Comparison of ENCODE assay signal across 8 cellular contexts in the genomic region with DNA sequence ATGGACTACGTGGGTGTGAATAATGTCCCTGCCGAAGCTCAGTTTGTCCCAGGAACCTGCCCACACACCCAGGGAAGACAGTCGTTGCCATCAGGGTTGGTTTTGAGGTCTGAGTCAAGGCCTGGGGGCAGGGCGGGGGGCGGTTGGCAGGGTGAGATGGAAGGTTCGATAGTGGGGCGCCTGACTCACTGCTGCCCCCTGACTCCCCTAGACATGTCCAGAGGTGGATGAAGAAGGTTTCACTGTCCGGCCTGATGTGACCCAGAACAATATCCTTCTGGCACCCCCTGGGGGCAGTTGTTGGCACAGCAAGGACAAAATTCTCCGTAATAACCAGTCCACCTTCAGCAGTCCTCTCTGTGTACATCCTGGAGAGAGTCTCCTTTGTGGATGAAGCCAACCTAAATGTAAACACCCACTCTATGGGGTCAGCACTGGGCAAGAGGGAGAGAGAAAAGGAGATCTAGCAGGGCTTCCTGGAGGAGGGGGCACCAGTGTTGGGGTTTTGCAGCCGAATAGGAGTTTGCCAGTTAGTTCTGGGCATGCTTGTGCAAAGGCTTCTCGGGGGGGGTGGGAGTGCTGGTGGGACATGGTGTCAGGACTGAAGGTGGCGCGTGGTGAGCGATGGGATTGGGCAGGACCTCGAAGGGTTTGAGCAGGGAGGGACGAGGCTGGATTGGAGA. TPM values are rescaled to one million over a fixed set of nuclear protein-coding genes. Genes with fewer than 3 reads are reported as not detected.
DNase-seq lines count a peak whose midpoint lies in the region; ATAC-seq, FAIRE-seq and TF ChIP-seq lines count a peak whose summit lies in the region.

No MANE protein-coding gene starts in this region.

- intact Hi-C loops in CD8-positive, alpha-beta T cell (cut with DNase I, micrococcal nuclease) = loop anchor here (1.0 to 2.0 kb wide), 2 partner anchors 71 kb away; no protein-coding TSS in a partner anchor
- intact Hi-C loops in endothelial cell of umbilical vein (cut with micrococcal nuclease) = loop anchor here (5.0 kb wide), 1 partner anchor 323 kb away; no protein-coding TSS in a partner anchor

- BruUV-seq in endothelial cell of umbilical vein (replicated peaks; lab: Mats Ljungman, UMichigan) = no TSS peak

- FAIRE-seq in endothelial cell of umbilical vein (lab: Jason Lieb, UNC) = peak; percentile 85

- no peak overlapping the region for H3K27ac Mint-ChIP-seq in CD8-positive, alpha-beta T cell

- H3K27me3 ChIP-seq in CD8-positive, alpha-beta T cell (ENCODE audit: insufficient read depth, low read length) = no peaks in the 10 kb centered on the region
- no peaks in the 10 kb centered on the region for H3K27me3 ChIP-seq in WERI-Rb-1 (ENCODE audit: insufficient read depth, low read depth, severe bottlenecking)
- H3K27me3 ChIP-seq in endothelial cell of umbilical vein (ENCODE audit: control insufficient read depth in 2 of 2, insufficient read depth in 2 of 2, low read length in 2 of 2) = no peaks in the 10 kb centered on the region

- dilution Hi-C loops in endothelial cell of umbilical vein (cut with MboI; ENCODE audit: extremely low pct_ligation_motif_present, low sequenced_read_pairs) = no loop called here

- peaks cover 3% of the 10 kb centered on the region for H3K4me1 Mint-ChIP-seq in CD8-positive, alpha-beta T cell (ENCODE audit: low read depth)

- POLR2A ChIA-PET in CD8-positive, alpha-beta T cell (lab: Charles Lee) = no interaction called here
- POLR2A ChIA-PET in endothelial cell of umbilical vein (lab: Charles Lee) = no interaction called here

- no peak overlapping the region for H3K9ac ChIP-seq in endothelial cell of umbilical vein (replicated peaks; ENCODE audit: extremely low read depth, insufficient read depth, low read length)

- H4K20me1 ChIP-seq in endothelial cell of umbilical vein (replicated peaks; ENCODE audit: control insufficient read depth, extremely low read depth, insufficient read depth, low read length) = no peaks in the 10 kb centered on the region

- H3K9me1 ChIP-seq in endothelial cell of umbilical vein (replicated peaks; ENCODE audit: control insufficient read depth, extremely low read depth, insufficient read depth, low read length) = no peaks in the 10 kb centered on the region

- H3K9me3 Mint-ChIP-seq in CD8-positive, alpha-beta T cell = no peaks in the 10 kb centered on the region

- no peaks in the 10 kb centered on the region for H3K4me1 ChIP-seq in CD8-positive, alpha-beta T cell (ENCODE audit: insufficient read depth, low read length)
- H3K4me1 ChIP-seq in endothelial cell of umbilical vein (ENCODE audit: control insufficient read depth, extremely low read depth, insufficient read depth, low read length) = no peaks in the 10 kb centered on the region

- no peak for ATAC-seq in CD8-positive, alpha-beta T cell
- peak; percentile 1 for ATAC-seq in HG02642 (IDR thresholded peaks at IDR 0.05; ENCODE audit: poor library complexity, unreplicated experiment)
- no peak for ATAC-seq in HG03439 (IDR thresholded peaks at IDR 0.05; ENCODE audit: unreplicated experiment)

- TF ChIP-seq CTCF in CD8-positive, alpha-beta T cell (IDR thresholded peaks at IDR 0.05) = peak; percentile 58
- TF ChIP-seq CTCF in WERI-Rb-1 (IDR thresholded peaks at IDR 0.05; ENCODE audit: low read depth, low read length) (peak; percentile 58), endothelial cell of umbilical vein (IDR thresholded peaks at IDR 0.05; ENCODE audit: extremely low read depth in 1 of 2, insufficient read depth in 1 of 2, low read depth in 1 of 2, low read length in 2 of 2) (peak; percentile 54 to 56)

- no peak overlapping the region for H3K4me2 ChIP-seq in endothelial cell of umbilical vein (ENCODE audit: insufficient read depth, low read length)

- H3K27me3 Mint-ChIP-seq in CD8-positive, alpha-beta T cell (ENCODE audit: low read depth) = no peaks in the 10 kb centered on the region

- no peaks in the 10 kb centered on the region for H3K9me3 ChIP-seq in CD8-positive, alpha-beta T cell (ENCODE audit: low read length)
- no peaks in the 10 kb centered on the region for H3K9me3 ChIP-seq in WERI-Rb-1 (ENCODE audit: severe bottlenecking)
- H3K9me3 ChIP-seq in endothelial cell of umbilical vein (replicated peaks; ENCODE audit: control insufficient read depth, insufficient read depth, low read length) = no peaks in the 10 kb centered on the region

- no peaks in the 10 kb centered on the region for H3K79me2 ChIP-seq in endothelial cell of umbilical vein (ENCODE audit: control insufficient read depth, insufficient read depth, low read length)

- H3K4me3 Mint-ChIP-seq in CD8-positive, alpha-beta T cell = no peak overlapping the region

- H3K27ac ChIP-seq in CD8-positive, alpha-beta T cell (ENCODE audit: low read depth, low read length) = no peak overlapping the region
- no peak overlapping the region for H3K27ac ChIP-seq in WERI-Rb-1
- no peak overlapping the region for H3K27ac ChIP-seq in endothelial cell of umbilical vein (ENCODE audit: insufficient read depth, low read depth, low read length)

- CTCF ChIA-PET in CD8-positive, alpha-beta T cell (lab: Charles Lee) = interaction anchor here (0.6 to 6.5 kb wide), 16 partner anchors 9 to 92 kb away, joined by 3 to 54 read pairs (median 5); no protein-coding TSS in a partner anchor
- CTCF ChIA-PET in endothelial cell of umbilical vein (lab: Charles Lee) = interaction anchor here (0.8 to 3.4 kb wide), 16 partner anchors 8 to 343 kb away, joined by 3 to 18 read pairs (median 4); a partner anchor contains a TSS

- DNase-seq in CD8-positive, alpha-beta T cell = peak in 3 of 7 experiments; percentile 47 to 61 (median 49)
- DNase-seq in WERI-Rb-1 (peak; percentile 37), endothelial cell of umbilical vein (ENCODE audit: low read depth, low spot score) (peak; percentile 32), NCI-H748 (lab: John Stamatoyannopoulos, UW; ENCODE audit: unreplicated experiment) (no peak), NCI-H524 treated with DMSO at 0.1 percent for 48 hours (lab: John Stamatoyannopoulos, UW) (no peak)
- DNase-seq in stimulated activated CD4-positive, alpha-beta T cell treated with anti-CD3 and anti-CD28 coated beads, Interleukin-15, amount 100 ng/mL, for 24 hours = peak; percentile 52

- no peak overlapping the region for H3K4me3 ChIP-seq in CD8-positive, alpha-beta T cell (ENCODE audit: low read depth, low read length)
- H3K4me3 ChIP-seq in WERI-Rb-1 (ENCODE audit: low read depth, low read length) (no peak overlapping the region), endothelial cell of umbilical vein (replicated peaks in 1 of 3; ENCODE audit: insufficient read depth in 1 of 3, low read depth in 1 of 3, low read length in 3 of 3) (no peak overlapping the region)

- H3K36me3 Mint-ChIP-seq in CD8-positive, alpha-beta T cell = peaks cover 61% of the 10 kb centered on the region

- H3K36me3 ChIP-seq in CD8-positive, alpha-beta T cell (ENCODE audit: insufficient read depth, low read length) = peaks cover 28% of the 10 kb centered on the region
- H3K36me3 ChIP-seq in WERI-Rb-1 (peaks cover 7% of the 10 kb centered on the region), endothelial cell of umbilical vein (ENCODE audit: control insufficient read depth in 2 of 2, extremely low read depth in 1 of 2, insufficient read depth in 2 of 2, low read length in 2 of 2) (no peaks in the 10 kb centered on the region)

- TF ChIP-seq POLR2A in endothelial cell of umbilical vein (IDR thresholded peaks at IDR 0.05; ENCODE audit: low read depth, low read length) = no peak

- no peak overlapping the region for H2AFZ ChIP-seq in endothelial cell of umbilical vein (ENCODE audit: low read depth, low read length)

RNA-seq across cellular contexts. Expression of a gene that starts 19.6 kb away (rescaled TPM):
- total RNA-seq in CD8-positive, alpha-beta T cell = not detected
- not detected in 2 replicates for total RNA-seq in endothelial cell of umbilical vein
- polyA plus RNA-seq in endothelial cell of umbilical vein = 0.10 TPM in 1 of 2 replicates, not detected in the other
- not detected in 2 replicates for polyA plus RNA-seq in endothelial cell of umbilical vein (2011; cell fraction: cytosol; rRNA removed)
- polyA plus RNA-seq in endothelial cell of umbilical vein (2011; cell fraction: nucleus; rRNA removed) = 0.17 TPM in 1 of 2 replicates, not detected in the other
- polyA plus RNA-seq in endothelial cell of umbilical vein (2012) = not detected in 2 replicates
- polyA minus RNA-seq in endothelial cell of umbilical vein = not detected in 2 replicates
- 1.2 TPM for polyA minus RNA-seq in endothelial cell of umbilical vein (2011; cell fraction: cytosol; rRNA and poly(A)+ RNA removed)
- not detected in 2 replicates for polyA minus RNA-seq in endothelial cell of umbilical vein (2011; cell fraction: nucleus; rRNA and poly(A)+ RNA removed)

RNA-seq across cellular contexts. Expression of a gene that starts 24.1 kb away (rescaled TPM):
- 10 to 100 TPM; 36.7 to 38.4 TPM for total RNA-seq in CD8-positive, alpha-beta T cell
- 1.4 and 1.6 TPM in 2 replicates for total RNA-seq in endothelial cell of umbilical vein
- 0.66 and 0.80 TPM in 2 replicates for polyA plus RNA-seq in endothelial cell of umbilical vein
- 0.48 and 0.49 TPM in 2 replicates for polyA plus RNA-seq in endothelial cell of umbilical vein (2011; cell fraction: cytosol; rRNA removed)
- 0.53 and 1.2 TPM in 2 replicates for polyA plus RNA-seq in endothelial cell of umbilical vein (2011; cell fraction: nucleus; rRNA removed)
- polyA plus RNA-seq in endothelial cell of umbilical vein (2012) = 3.6 and 5.6 TPM in 2 replicates
- 1.2 and 1.3 TPM in 2 replicates for polyA minus RNA-seq in endothelial cell of umbilical vein
- 1.1 TPM for polyA minus RNA-seq in endothelial cell of umbilical vein (2011; cell fraction: cytosol; rRNA and poly(A)+ RNA removed)
- polyA minus RNA-seq in endothelial cell of umbilical vein (2011; cell fraction: nucleus; rRNA and poly(A)+ RNA removed) = 0.63 and 1.1 TPM in 2 replicates

RNA-seq across cellular contexts. Expression of a gene that starts 45.9 kb away (rescaled TPM):
- 1 to 10 TPM; 6.1 to 7.6 TPM for total RNA-seq in CD8-positive, alpha-beta T cell
- total RNA-seq in endothelial cell of umbilical vein = not detected in 2 replicates
- not detected in 2 replicates for polyA plus RNA-seq in endothelial cell of umbilical vein
- not detected in 2 replicates for polyA plus RNA-seq in endothelial cell of umbilical vein (2011; cell fraction: cytosol; rRNA removed)
- polyA plus RNA-seq in endothelial cell of umbilical vein (2011; cell fraction: nucleus; rRNA removed) = not detected in 2 replicates
- polyA plus RNA-seq in endothelial cell of umbilical vein (2012) = not detected in 2 replicates
- not detected in 2 replicates for polyA minus RNA-seq in endothelial cell of umbilical vein
- polyA minus RNA-seq in endothelial cell of umbilical vein (2011; cell fraction: cytosol; rRNA and poly(A)+ RNA removed) = not detected
- polyA minus RNA-seq in endothelial cell of umbilical vein (2011; cell fraction: nucleus; rRNA and poly(A)+ RNA removed) = not detected in 2 replicates

RNA-seq across cellular contexts. Expression of a gene that starts 56.1 kb away (rescaled TPM):
- 10 to 100 TPM; 28.1 to 29.7 TPM for total RNA-seq in CD8-positive, alpha-beta T cell
- total RNA-seq in endothelial cell of umbilical vein = 143 and 166 TPM in 2 replicates
- 94.8 and 157 TPM in 2 replicates for polyA plus RNA-seq in endothelial cell of umbilical vein
- 40.6 and 56.8 TPM in 2 replicates for polyA plus RNA-seq in endothelial cell of umbilical vein (2011; cell fraction: cytosol; rRNA removed)
- 41.1 and 46.1 TPM in 2 replicates for polyA plus RNA-seq in endothelial cell of umbilical vein (2011; cell fraction: nucleus; rRNA removed)
- 117 and 119 TPM in 2 replicates for polyA plus RNA-seq in endothelial cell of umbilical vein (2012)
- polyA minus RNA-seq in endothelial cell of umbilical vein = 84.1 and 137 TPM in 2 replicates
- 58.3 TPM for polyA minus RNA-seq in endothelial cell of umbilical vein (2011; cell fraction: cytosol; rRNA and poly(A)+ RNA removed)
- polyA minus RNA-seq in endothelial cell of umbilical vein (2011; cell fraction: nucleus; rRNA and poly(A)+ RNA removed) = 35.6 and 43.7 TPM in 2 replicates

Comparison
In these comparisons a context has a peak if more than half of its experiments do, and no peak if none do; other contexts are left out.
1. DNase-seq: peak in WERI-Rb-1 (single experiment), endothelial cell of umbilical vein (single experiment) and stimulated activated CD4-positive, alpha-beta T cell treated with anti-CD3 and anti-CD28 coated beads, Interleukin-15, amount 100 ng/mL, for 24 hours (single experiment); none in NCI-H748 (single experiment) and NCI-H524 treated with DMSO at 0.1 percent for 48 hours (single experiment).
2. RNA of a gene that starts 24.1 kb away (total RNA-seq): 36.7 to 38.4 TPM in CD8-positive, alpha-beta T cell; 1.4 to 1.6 TPM in endothelial cell of umbilical vein; every median in the first group is over 10 times any median in the second.
3. Peak in every context shown above with its lines, with median percentiles within 50 percentile points of each other: CTCF ChIP-seq.